In genomic region chr15:52227456-52227855, GRCh38 we compare ENCODE assay signal across 8 cellular contexts. TPM values are rescaled to one million over a fixed set of nuclear protein-coding genes. Genes with fewer than 3 reads are reported as not detected.
DNase-seq lines count a peak whose midpoint lies in the region; TF ChIP-seq lines count a peak whose summit lies in the region.

No MANE protein-coding gene starts in this region.

- intact Hi-C loops in prostate gland (cut with DNase I) = no loop called here

- no peaks in the 10 kb centered on the region for H3K36me3 ChIP-seq in SJCRH30
- no peaks in the 10 kb centered on the region for H3K36me3 ChIP-seq in prostate gland

- WGBS in prostate gland = 56% methylated on average over 5 of the region's 5 CpGs

- TF ChIP-seq POLR2A in prostate gland (IDR thresholded peaks at IDR 0.05) = no peak

- peak; percentile 71 for DNase-seq in HCEC 1CT
- peak; percentile 67 for DNase-seq in LoVo (ENCODE audit: low spot score)
- peak; percentile 70 to 86 for DNase-seq in SJCRH30
- peak in 3 of 4 experiments; percentile 4 to 45 (median 25) for DNase-seq in activated naive CD4-positive, alpha-beta T cell (lab: John Stamatoyannopoulos, UW)
- peak; percentile 79 for DNase-seq in glomerular visceral epithelial cell (ENCODE audit: extremely low spot score)
- peak; percentile 72 for DNase-seq in prostate gland (ENCODE audit: low spot score)
- no peak for DNase-seq in cerebellar nuclear complex (lab: John Stamatoyannopoulos, UW)

- no peak overlapping the region for H3K4me3 ChIP-seq in SJCRH30
- H3K4me3 ChIP-seq in prostate gland = no peak overlapping the region

- TF ChIP-seq CTCF in GM12872 (IDR thresholded peaks at IDR 0.05; ENCODE audit: insufficient read depth, low read depth, low read length) = peak; percentile 85
- TF ChIP-seq CTCF in prostate gland (IDR thresholded peaks at IDR 0.05) = peak; percentile 33 to 70 (median 48)

- no peaks in the 10 kb centered on the region for H3K27me3 ChIP-seq in SJCRH30
- no peaks in the 10 kb centered on the region for H3K27me3 ChIP-seq in prostate gland (replicated peaks; ENCODE audit: insufficient read depth)

- H3K9me3 ChIP-seq in SJCRH30 (replicated peaks) (no peaks in the 10 kb centered on the region), prostate gland (no peaks in the 10 kb centered on the region)

- no peak overlapping the region for H3K27ac ChIP-seq in SJCRH30
- no peak overlapping the region for H3K27ac ChIP-seq in prostate gland

- H3K4me1 ChIP-seq in SJCRH30 (peaks cover 4% of the 10 kb centered on the region; the same call in 1 of the 2 replicates), prostate gland (replicated peaks) (no peaks in the 10 kb centered on the region)

RNA-seq across cellular contexts. Expression of gene GNB5, which starts 36.3 kb away (rescaled TPM):
- 38.3 and 38.9 TPM in 2 replicates for total RNA-seq in SJCRH30 (2014; rRNA removed; shearing (Covaris generic))
- total RNA-seq in prostate gland = 10 to 100 TPM; 23.3 to 85.7 TPM

Comparison
In these comparisons a context has a peak if more than half of its experiments do, and no peak if none do; other contexts are left out.
1. DNase-seq: peak in HCEC 1CT (single experiment), LoVo (single experiment), SJCRH30 (2 of 2), activated naive CD4-positive, alpha-beta T cell (3 of 4), glomerular visceral epithelial cell (single experiment) and prostate gland (single experiment); none in cerebellar nuclear complex (0 of 2).